Comparison of ENCODE assay signal across 13 cellular contexts in the genomic region with DNA sequence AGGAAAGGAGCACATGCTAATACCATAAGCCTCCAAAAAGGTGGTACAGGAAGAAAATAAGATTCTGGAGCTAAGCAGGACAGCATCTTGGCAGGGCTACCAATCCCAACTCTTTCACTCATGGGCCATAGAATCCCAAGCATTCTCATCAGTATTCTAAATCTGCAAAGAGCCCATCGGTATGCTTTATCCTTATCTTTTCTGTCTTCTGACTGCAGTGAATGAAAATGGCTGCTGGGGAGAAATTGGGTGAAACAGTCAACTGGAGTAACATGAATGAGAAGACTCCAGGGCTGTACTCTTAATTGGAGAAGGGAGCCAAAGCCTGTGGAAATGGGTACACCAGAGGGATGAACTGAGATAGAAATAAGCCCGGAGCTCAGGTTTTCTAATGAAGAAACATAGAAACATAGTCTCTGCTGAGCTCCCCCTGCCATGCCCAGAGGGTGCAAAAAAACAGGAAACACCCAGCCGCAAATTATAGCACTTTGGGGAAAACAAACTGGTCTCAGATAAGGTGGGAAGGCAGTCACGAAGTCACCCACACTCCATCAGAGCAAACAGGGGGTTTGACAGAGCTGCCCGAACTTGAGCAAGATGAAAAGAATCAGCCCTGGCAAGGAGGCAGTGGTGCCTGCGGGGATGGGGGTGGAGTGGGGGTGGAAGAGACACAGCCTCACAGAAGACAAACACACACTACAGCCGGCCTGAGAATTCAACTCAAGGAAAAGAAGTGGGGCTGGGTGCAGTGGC. TPM values are rescaled to one million over a fixed set of nuclear protein-coding genes. Genes with fewer than 3 reads are reported as not detected.
DNase-seq lines count a peak whose midpoint lies in the region; ATAC-seq, FAIRE-seq and TF ChIP-seq lines count a peak whose summit lies in the region.
"Had no signal": no experiment of that assay in that cellular context is flagged by ENCODE, and none has a peak within 500 bp of the region (broad histone marks: within the 10 kb centered on the region; RNA-seq: fewer than 3 reads in every experiment).

No MANE protein-coding gene starts in this region.

- no peaks in the 10 kb centered on the region for H3K27me3 Mint-ChIP-seq in activated T-cell treated with anti-CD3 and anti-CD28 coated beads, Interleukin-2, amount 50 U/mL, for 24 hours

- in situ Hi-C loops in HepG2 (cut with HindIII; ENCODE audit: extremely low pct_ligation_motif_present, low pct_unique_long_range_greater_than_20kb) = no loop called here

- dilution Hi-C loops in keratinocyte (cut with MboI; ENCODE audit: extremely low pct_ligation_motif_present, low sequenced_read_pairs) = no loop called here

- H3K36me3 Mint-ChIP-seq in activated T-cell treated with anti-CD3 and anti-CD28 coated beads, Interleukin-2, amount 50 U/mL, for 24 hours (ENCODE audit: low read depth) = no peaks in the 10 kb centered on the region

- H3K9me3 Mint-ChIP-seq in activated T-cell treated with anti-CD3 and anti-CD28 coated beads, Interleukin-2, amount 50 U/mL, for 24 hours = peaks cover 4% of the 10 kb centered on the region

- H3K27ac ChIP-seq in right lobe of liver (no peak overlapping the region), HepG2 (ENCODE audit: extremely low read length, insufficient read depth, low read length) (no peak overlapping the region), keratinocyte (ENCODE audit: control insufficient read depth, insufficient read depth, low read length) (no peak overlapping the region), prostate gland (no peak overlapping the region), thyroid gland (no peak overlapping the region)
- H3K27ac ChIP-seq: thoracic aorta had no signal

- H3K4me1 ChIP-seq in right lobe of liver = no peaks in the 10 kb centered on the region
- H3K4me1 ChIP-seq in HepG2 (ENCODE audit: insufficient read depth, low read length) = no peaks in the 10 kb centered on the region
- H3K4me1 ChIP-seq in keratinocyte (ENCODE audit: control insufficient read depth, extremely low read depth, insufficient read depth, low read length) = peaks cover 13% of the 10 kb centered on the region
- no peaks in the 10 kb centered on the region for H3K4me1 ChIP-seq in prostate gland (replicated peaks)
- H3K4me1 ChIP-seq in thyroid gland = no peaks in the 10 kb centered on the region
- H3K4me1 ChIP-seq: HAP-1 had no signal

- TF ChIP-seq RAD21 in HepG2 (CRISPR knock-in tag; IDR thresholded peaks at IDR 0.05) = no peak

- no peak overlapping the region for H2AFZ ChIP-seq in HepG2 (ENCODE audit: low read length)
- no peak overlapping the region for H2AFZ ChIP-seq in keratinocyte (ENCODE audit: control insufficient read depth, low read length)

- H3K9ac ChIP-seq in HepG2 (ENCODE audit: insufficient read depth, low read depth, low read length) (no peak overlapping the region), keratinocyte (ENCODE audit: control insufficient read depth, extremely low read depth, insufficient read depth, low read length) (no peak overlapping the region)

- H3K4me3 Mint-ChIP-seq in activated T-cell treated with anti-CD3 and anti-CD28 coated beads, Interleukin-2, amount 50 U/mL, for 24 hours = peak overlapping the region; percentile 32

- no peak overlapping the region for H3K4me3 ChIP-seq in right lobe of liver
- H3K4me3 ChIP-seq in HepG2 (replicated peaks in 1 of 3; ENCODE audit: insufficient read depth in 1 of 3, low read depth in 2 of 3, low read length in 3 of 3) = no peak overlapping the region
- H3K4me3 ChIP-seq in keratinocyte (ENCODE audit: control insufficient read depth in 2 of 3, extremely low read depth in 1 of 3, insufficient read depth in 2 of 3, low read depth in 1 of 3, low read length in 3 of 3) = no peak overlapping the region
- H3K4me3 ChIP-seq in prostate gland = no peak overlapping the region
- no peak overlapping the region for H3K4me3 ChIP-seq in thyroid gland (replicated peaks in 1 of 3)
- H3K4me3 ChIP-seq: HAP-1, thoracic aorta had no signal

- WGBS in right lobe of liver (ENCODE audit: insufficient coverage, low coverage, low lambda C conversion rate, missing lambda C conversion rate) = 28% methylated on average over 7 of the region's 7 CpGs
- 28% methylated on average over 7 of the region's 7 CpGs for WGBS in HepG2 (ENCODE audit: low lambda C conversion rate)
- 25% methylated on average over 7 of the region's 7 CpGs for WGBS in prostate gland
- 53 to 63% methylated on average over 7 of the region's 7 CpGs for WGBS in thyroid gland, 2 donors

- peak overlapping the region; percentile 84 for H3K27ac Mint-ChIP-seq in activated T-cell treated with anti-CD3 and anti-CD28 coated beads, Interleukin-2, amount 50 U/mL, for 24 hours

- no peak for TF ChIP-seq CTCF in right lobe of liver (IDR thresholded peaks at IDR 0.05)
- no peak for TF ChIP-seq CTCF in HepG2 (CRISPR knock-in tag; IDR thresholded peaks at IDR 0.05)
- TF ChIP-seq CTCF in keratinocyte (optimal IDR thresholded peaks at IDR 0.05 in 1 of 3, IDR thresholded peaks at IDR 0.05 in 1 of 3, conservative IDR thresholded peaks at IDR 0.05 in 1 of 3; ENCODE audit: extremely low read depth in 1 of 3, insufficient read depth in 2 of 3, low read length in 3 of 3) = no peak
- no peak for TF ChIP-seq CTCF in prostate gland (IDR thresholded peaks at IDR 0.05)
- TF ChIP-seq CTCF in thyroid gland (IDR thresholded peaks at IDR 0.05) = no peak
- TF ChIP-seq CTCF in D721Med (IDR thresholded peaks at IDR 0.05; ENCODE audit: insufficient read depth, missing control alignments) = no peak

- no TSS peak for BruUV-seq in HepG2 (replicated peaks; lab: Mats Ljungman, UMichigan)

- ATAC-seq in right lobe of liver (peak in 3 of 4 donors; percentile 18 to 33 (median 28)), HepG2 (no peak), SK-N-SH treated with all-trans-retinoic acid at 6 μM for 48 hours (no peak)

- no peaks in the 10 kb centered on the region for H3K27me3 ChIP-seq in right lobe of liver
- peaks cover 0 to 7% of the 10 kb centered on the region in 2 experiments; a peak in 4 of 5 replicates for H3K27me3 ChIP-seq in HepG2 (ENCODE audit: control insufficient read depth in 1 of 2, insufficient read depth in 2 of 2, low read length in 2 of 2)
- no peaks in the 10 kb centered on the region for H3K27me3 ChIP-seq in keratinocyte (ENCODE audit: control insufficient read depth, extremely low read depth, insufficient read depth, low read length)
- H3K27me3 ChIP-seq in prostate gland (replicated peaks; ENCODE audit: insufficient read depth) = no peaks in the 10 kb centered on the region
- no peaks in the 10 kb centered on the region for H3K27me3 ChIP-seq in thyroid gland

- CTCF ChIA-PET in HepG2 (lab: Yijun Ruan, JAX; ENCODE audit: low intra/inter-chr PET ratio, low total read pairs) = no interaction called here

- POLR2A ChIA-PET in HepG2 (lab: Yijun Ruan, JAX) = no interaction called here

- H3K9me3 ChIP-seq in right lobe of liver (no peaks in the 10 kb centered on the region), HepG2 (ENCODE audit: low read length) (no peaks in the 10 kb centered on the region), keratinocyte (ENCODE audit: control insufficient read depth, low read depth, low read length) (no peaks in the 10 kb centered on the region), prostate gland (no peaks in the 10 kb centered on the region), thyroid gland (no peaks in the 10 kb centered on the region)
- H3K9me3 ChIP-seq: HAP-1, thoracic aorta had no signal

- H3K9me1 ChIP-seq in keratinocyte (ENCODE audit: control insufficient read depth, extremely low read depth, insufficient read depth, low read length) = no peaks in the 10 kb centered on the region

- H3K4me2 ChIP-seq in HepG2 (ENCODE audit: low read depth, low read length) (no peak overlapping the region), keratinocyte (ENCODE audit: control insufficient read depth, extremely low read depth, insufficient read depth, low read depth, low read length) (peak overlapping the region; percentile 17)

- H3K4me1 Mint-ChIP-seq in activated T-cell treated with anti-CD3 and anti-CD28 coated beads, Interleukin-2, amount 50 U/mL, for 24 hours (ENCODE audit: low read depth) = peaks cover 65% of the 10 kb centered on the region

- no peak for FAIRE-seq in HepG2 (lab: Jason Lieb, UNC)
- no peak for FAIRE-seq in keratinocyte (lab: Jason Lieb, UNC)
- FAIRE-seq in D721Med (lab: Jason Lieb, UNC) = no peak
- FAIRE-seq: GM12891 had no signal

- DNase-seq in right lobe of liver (no peak), HepG2 (ENCODE audit: low spot score) (no peak), keratinocyte (ENCODE audit: low read depth, low spot score) (no peak), prostate gland (ENCODE audit: low spot score) (no peak), thyroid gland (no peak), D721Med (ENCODE audit: insufficient read length, low spot score) (no peak)
- DNase-seq in activated T-cell treated with anti-CD3 and anti-CD28 coated beads, Interleukin-2, amount 50 U/mL, for 24 hours = peak; percentile 38
- DNase-seq: ACHN, NCI-H526 had no signal

- H3K36me3 ChIP-seq in right lobe of liver = no peaks in the 10 kb centered on the region
- no peaks in the 10 kb centered on the region for H3K36me3 ChIP-seq in HepG2 (replicated peaks in 1 of 2; ENCODE audit: control insufficient read depth in 1 of 2, insufficient read depth in 2 of 2, low read length in 2 of 2)
- no peaks in the 10 kb centered on the region for H3K36me3 ChIP-seq in keratinocyte (ENCODE audit: control insufficient read depth in 2 of 2, extremely low read depth in 1 of 2, insufficient read depth in 2 of 2, low read length in 2 of 2)
- H3K36me3 ChIP-seq in prostate gland = no peaks in the 10 kb centered on the region
- H3K36me3 ChIP-seq in thyroid gland = no peaks in the 10 kb centered on the region
- H3K36me3 ChIP-seq: HAP-1, thoracic aorta had no signal

- H3K79me2 ChIP-seq in HepG2 (ENCODE audit: insufficient read depth, low read length) (no peaks in the 10 kb centered on the region), keratinocyte (ENCODE audit: control insufficient read depth, insufficient read depth, low read length) (no peaks in the 10 kb centered on the region)

- H4K20me1 ChIP-seq in HepG2 (ENCODE audit: insufficient read depth, low read length) = no peaks in the 10 kb centered on the region
- H4K20me1 ChIP-seq in keratinocyte (ENCODE audit: control insufficient read depth, extremely low read depth, insufficient read depth, low read length) = no peaks in the 10 kb centered on the region

- TF ChIP-seq POLR2A in right lobe of liver (IDR thresholded peaks at IDR 0.05) = no peak
- TF ChIP-seq POLR2A in HepG2 (IDR thresholded peaks at IDR 0.05; ENCODE audit: insufficient read depth in 1 of 2, low read depth in 2 of 2, low read length in 2 of 2) = no peak
- TF ChIP-seq POLR2A in prostate gland (IDR thresholded peaks at IDR 0.05) = no peak
- TF ChIP-seq POLR2A in thyroid gland (IDR thresholded peaks at IDR 0.05) = no peak

- intact Hi-C loops in right lobe of liver (cut with DNase I) (no loop called here), HepG2 (cut with micrococcal nuclease; ENCODE audit: unreplicated experiment) (no loop called here), prostate gland (cut with DNase I) (no loop called here), thyroid gland (cut with DNase I) (no loop called here)

- TF ChIP-seq EP300 in HepG2 (IDR thresholded peaks at IDR 0.05; ENCODE audit: low read depth in 2 of 2, low read length in 2 of 2) (no peak), HepG2 (CRISPR knock-in tag; IDR thresholded peaks at IDR 0.05; ENCODE audit: borderline replicate concordance) (no peak)

RNA-seq across cellular contexts. Expression of a gene that starts 35.4 kb away (rescaled TPM):
- 1 to 10 TPM; 1.1 to 6.3 (median 4.1) TPM for total RNA-seq in right lobe of liver
- total RNA-seq in HepG2 (2016; rRNA removed; fragmentation: Illumina TruSeq; extraction: Trizol) = 12.7 and 14.2 TPM in 2 replicates
- 3.9 and 4.1 TPM in 2 replicates for total RNA-seq in HepG2 (2016; cell fraction: cytosol; rRNA removed; fragmentation: Illumina TruSeq; extraction: Trizol; ENCODE audit: low read depth)
- total RNA-seq in HepG2 (2016; cell fraction: insoluble cytoplasmic fraction; rRNA removed; fragmentation: Illumina TruSeq; extraction: Trizol) = 12.3 and 12.7 TPM in 2 replicates
- total RNA-seq in HepG2 (2016; cell fraction: membrane; rRNA removed; fragmentation: Illumina TruSeq; extraction: Trizol) = 7.4 and 7.6 TPM in 2 replicates
- 18.9 and 19.8 TPM in 2 replicates for total RNA-seq in HepG2 (2016; cell fraction: nucleus; rRNA removed; fragmentation: Illumina TruSeq; extraction: Trizol)
- polyA plus RNA-seq in HepG2 (2011; rRNA removed) = 6.9 and 8.5 TPM in 2 replicates
- 3.5 and 4.6 TPM in 2 replicates for polyA plus RNA-seq in HepG2 (2011; cell fraction: cytosol; rRNA removed)
- 11.4 and 11.9 TPM in 2 replicates for polyA plus RNA-seq in HepG2 (2011; cell fraction: nucleus; rRNA removed)
- polyA plus RNA-seq in HepG2 (2012) = 6.5 TPM in 2 replicates
- 0.54 and 0.65 TPM in 2 replicates for polyA plus RNA-seq in HepG2 (2016; cell fraction: cytosol; fragmentation: Illumina TruSeq; extraction: Trizol; ENCODE audit: low read depth)
- 14.7 and 15.7 TPM in 2 replicates for polyA plus RNA-seq in HepG2 (2016; cell fraction: insoluble cytoplasmic fraction; fragmentation: Illumina TruSeq; extraction: Trizol; ENCODE audit: low read depth)
- polyA plus RNA-seq in HepG2 (2016; cell fraction: membrane; fragmentation: Illumina TruSeq; extraction: Trizol; ENCODE audit: low read depth) = 3.0 and 3.5 TPM in 2 replicates
- polyA plus RNA-seq in HepG2 (2016; cell fraction: nucleus; fragmentation: Illumina TruSeq; extraction: Trizol; ENCODE audit: insufficient read depth, low read depth) = 42.2 and 42.9 TPM in 2 replicates
- 5.7 and 12.9 TPM in 2 replicates for polyA minus RNA-seq in HepG2 (2011; rRNA and poly(A)+ RNA removed; ENCODE audit: low replicate concordance)
- polyA minus RNA-seq in HepG2 (2011; cell fraction: cytosol; rRNA and poly(A)+ RNA removed) = 6.1 and 6.4 TPM in 2 replicates
- polyA minus RNA-seq in HepG2 (2011; cell fraction: nucleus; rRNA and poly(A)+ RNA removed) = 10.7 TPM in 2 replicates
- polyA plus RNA-seq in keratinocyte = 9.1 to 14.6 TPM (median 14.6 TPM) in 3 replicates
- polyA plus RNA-seq in keratinocyte (2011; ENCODE audit: low read depth) = 3.1 TPM
- polyA plus RNA-seq in keratinocyte (2011; cell fraction: cytosol; rRNA removed) = 7.0 and 11.5 TPM in 2 replicates
- polyA plus RNA-seq in keratinocyte (2011; cell fraction: nucleus; rRNA removed) = 28.2 and 32.6 TPM in 2 replicates
- polyA plus RNA-seq in keratinocyte (2012; ENCODE audit: low replicate concordance) = 7.3 and 10.7 TPM in 2 replicates
- polyA minus RNA-seq in keratinocyte = 7.4 to 12.8 TPM (median 8.6 TPM) in 3 replicates
- polyA minus RNA-seq in keratinocyte (2011; cell fraction: cytosol; rRNA and poly(A)+ RNA removed) = 6.5 TPM
- 12.6 and 22.6 TPM in 2 replicates for polyA minus RNA-seq in keratinocyte (2011; cell fraction: nucleus; rRNA and poly(A)+ RNA removed)
- 1 to 10 TPM; 3.7 to 5.5 TPM for total RNA-seq in prostate gland
- 10 to 100 TPM in 3 of 4 donors, 1 to 10 TPM in 1; 9.4 to 18.0 (median 12.4) TPM for total RNA-seq in thyroid gland

Comparison
In these comparisons a context has a peak if more than half of its experiments do, and no peak if none do; other contexts are left out.
1. ATAC-seq: peak in right lobe of liver (3 of 4); none in HepG2 (single experiment) and SK-N-SH treated with all-trans-retinoic acid at 6 μM for 48 hours (single experiment).